1 cellular context compared by ENCODE assay signal in the genomic region with DNA sequence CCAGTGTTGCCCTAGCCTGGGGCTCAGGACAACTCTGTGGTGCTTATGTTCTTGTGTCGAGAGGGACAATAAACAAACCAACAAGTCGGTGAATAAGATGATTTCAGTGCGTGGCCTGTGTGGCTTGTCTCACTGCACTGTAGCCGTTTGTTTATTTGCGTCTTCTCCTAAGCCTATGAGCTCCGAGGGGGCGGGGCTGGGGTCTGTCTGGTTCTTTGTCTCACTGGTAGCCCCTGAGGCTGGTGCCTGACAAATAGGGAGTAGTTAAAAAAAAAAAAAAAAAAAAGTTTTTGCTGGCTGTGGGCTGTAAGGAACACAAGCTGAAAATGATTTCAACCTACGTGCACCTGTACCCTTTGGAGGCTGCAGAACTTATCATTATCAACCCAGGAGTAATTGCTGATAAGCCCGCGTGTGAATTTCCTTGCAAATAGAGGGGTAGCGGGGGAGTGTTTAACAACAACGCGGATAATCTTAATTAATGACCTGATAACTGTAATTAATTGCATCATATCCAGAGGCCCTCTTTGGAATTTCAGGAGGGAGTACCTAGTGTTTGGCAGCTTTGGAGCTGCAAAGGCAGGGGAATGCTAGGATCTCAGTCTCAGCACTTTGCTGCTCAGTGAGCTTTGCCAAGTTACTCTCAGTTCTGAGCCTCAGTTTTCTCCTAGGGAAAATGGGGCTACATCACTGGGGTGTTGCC.
TF ChIP-seq lines count a peak whose summit lies in the region.

No MANE protein-coding gene starts in this region.

TF ChIP-seq in H1, 55 proteins besides CTCF, POLR2A, EP300 and RAD21:
- TF ChIP-seq USF2 (IDR thresholded peaks at IDR 0.05; ENCODE audit: low read length) (no peak), CEBPB (IDR thresholded peaks at IDR 0.05; ENCODE audit: low read depth, low read length) (peak; percentile 51; the same call in 1 of the 2 replicates), HDAC2 (IDR thresholded peaks at IDR 0.05; ENCODE audit: borderline replicate concordance in 1 of 2, low read depth in 2 of 2, low read length in 2 of 2) (peak in 1 of 2 experiments; percentile 74; a peak in 1 of 4 replicates), JUND (IDR thresholded peaks at IDR 0.05; ENCODE audit: low read length) (no peak), SIRT6 (IDR thresholded peaks at IDR 0.05; ENCODE audit: low read length) (no peak), ASH2L (IDR thresholded peaks at IDR 0.05; ENCODE audit: low read length) (peak; percentile 62), KDM1A (IDR thresholded peaks at IDR 0.05; ENCODE audit: borderline replicate concordance, low read length) (peak; percentile 93)
- TF ChIP-seq, protein P1, sequence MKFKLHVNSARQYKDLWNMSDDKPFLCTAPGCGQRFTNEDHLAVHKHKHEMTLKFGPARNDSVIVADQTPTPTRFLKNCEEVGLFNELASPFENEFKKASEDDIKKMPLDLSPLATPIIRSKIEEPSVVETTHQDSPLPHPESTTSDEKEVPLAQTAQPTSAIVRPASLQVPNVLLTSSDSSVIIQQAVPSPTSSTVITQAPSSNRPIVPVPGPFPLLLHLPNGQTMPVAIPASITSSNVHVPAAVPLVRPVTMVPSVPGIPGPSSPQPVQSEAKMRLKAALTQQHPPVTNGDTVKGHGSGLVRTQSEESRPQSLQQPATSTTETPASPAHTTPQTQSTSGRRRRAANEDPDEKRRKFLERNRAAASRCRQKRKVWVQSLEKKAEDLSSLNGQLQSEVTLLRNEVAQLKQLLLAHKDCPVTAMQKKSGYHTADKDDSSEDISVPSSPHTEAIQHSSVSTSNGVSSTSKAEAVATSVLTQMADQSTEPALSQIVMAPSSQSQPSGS (IDR thresholded peaks at IDR 0.05; ENCODE audit: low read length) = 0 out of 2 replicates have a peak, but pooled peaks have one; percentile 34
